12 cellular contexts compared by ENCODE assay signal in genomic region chr17:81287155-81287554, GRCh38. TPM values are rescaled to one million over a fixed set of nuclear protein-coding genes. Genes with fewer than 3 reads are reported as not detected.
A peak's percentile ranks its signal among the peaks of the same experiment; 100 is the strongest.
DNase-seq lines count a peak whose midpoint lies in the region; ATAC-seq, FAIRE-seq and TF ChIP-seq lines count a peak whose summit lies in the region.
"Had no signal": no experiment of that assay in that cellular context is flagged by ENCODE, and none has a peak within 500 bp of the region (broad histone marks: within the 10 kb centered on the region; RNA-seq: fewer than 3 reads in every experiment).

No MANE protein-coding gene starts in this region.

- H3K9me3 ChIP-seq in BLaER1: no peaks in the 10 kb centered on the region
- no peaks in the 10 kb centered on the region for H3K9me3 ChIP-seq in CD4-positive, alpha-beta T cell (ENCODE audit: control insufficient read depth, low read length)
- H3K9me3 ChIP-seq: left lung had no signal

- DNase-seq in CD4-positive, alpha-beta T cell: no peak
- DNase-seq in activated T-helper 2 cell treated with anti-CD3 and anti-CD28 coated beads, Interferon-gamma antibody, Interleukin-2, Interleukin-4, amounts not matched to agents 10 μg/mL and 5 μg/mL and 100 μg/mL, durations not matched to agents 14 hours and 24 hours and 36 hours (ENCODE audit: low spot score): no peak
- no peak for DNase-seq in naive B cell
- DNase-seq in HTR-8/SVneo (ENCODE audit: insufficient read length, low spot score): no peak
- DNase-seq: activated CD4-positive, alpha-beta T cell treated with anti-CD3 and anti-CD28 coated beads for 1 hour; DND-41; hippocampal formation; stimulated activated naive CD4-positive, alpha-beta T cell had no signal

- peaks cover 71% of the 10 kb centered on the region for H3K4me1 ChIP-seq in BLaER1

- peak overlapping the region; percentile 23 for H3K4me3 ChIP-seq in BLaER1
- H3K4me3 ChIP-seq: left lung had no signal

- ATAC-seq in CD4-positive, alpha-beta T cell (ENCODE audit: poor library complexity): no peak
- ATAC-seq in naive B cell (ENCODE audit: low read depth in 2 of 2): no peak
- ATAC-seq in GM21528 (IDR thresholded peaks at IDR 0.05; ENCODE audit: low FRiP score, unreplicated experiment): no peak
- no peak for ATAC-seq in HG02973 (IDR thresholded peaks at IDR 0.05; ENCODE audit: unreplicated experiment)
- ATAC-seq: left lung had no signal

- peak overlapping the region; percentile 92 for H3K27ac ChIP-seq in BLaER1
- no peak overlapping the region for H3K27ac ChIP-seq in CD4-positive, alpha-beta T cell (ENCODE audit: low read depth, low read length)

- CTCF ChIA-PET in CD4-positive, alpha-beta T cell (lab: Charles Lee): interaction anchor here (0.9 kb wide), 1 partner anchor 9 kb away, joined by 5 read pairs; no protein-coding TSS in a partner anchor

- no peaks in the 10 kb centered on the region for H3K27me3 ChIP-seq in BLaER1
- no peaks in the 10 kb centered on the region for H3K27me3 ChIP-seq in CD4-positive, alpha-beta T cell (ENCODE audit: control insufficient read depth, insufficient read depth, low read length)
- H3K27me3 ChIP-seq: left lung had no signal

- POLR2A ChIA-PET in CD4-positive, alpha-beta T cell (lab: Charles Lee): interaction anchor here (1.0 to 3.1 kb wide), 2 partner anchors 9 to 221 kb away, joined by 4 to 24 read pairs; partner anchors contain the start of gene SLC38A10

- H3K4me1 Mint-ChIP-seq in CD4-positive, alpha-beta T cell (ENCODE audit: low read depth): peaks cover 62% of the 10 kb centered on the region
- peaks cover 16% of the 10 kb centered on the region for H3K4me1 Mint-ChIP-seq in activated T-helper 2 cell treated with anti-CD3 and anti-CD28 coated beads, Interferon-gamma antibody, Interleukin-2, Interleukin-4, amounts not matched to agents 10 μg/mL and 5 μg/mL and 100 μg/mL, durations not matched to agents 14 hours and 24 hours and 36 hours (ENCODE audit: low read depth)
- peaks cover 28 to 42% (median 37%) of the 10 kb centered on the region in 3 donors for H3K4me1 Mint-ChIP-seq in naive B cell

- no peaks in the 10 kb centered on the region for H3K9me3 Mint-ChIP-seq in CD4-positive, alpha-beta T cell
- H3K9me3 Mint-ChIP-seq in activated T-helper 2 cell treated with anti-CD3 and anti-CD28 coated beads, Interferon-gamma antibody, Interleukin-2, Interleukin-4, amounts not matched to agents 10 μg/mL and 5 μg/mL and 100 μg/mL, durations not matched to agents 14 hours and 24 hours and 36 hours: no peaks in the 10 kb centered on the region
- no peaks in the 10 kb centered on the region for H3K9me3 Mint-ChIP-seq in naive B cell

- H3K9ac ChIP-seq in BLaER1: peak overlapping the region; percentile 70

- H4K20me1 ChIP-seq in BLaER1: peaks cover 32% of the 10 kb centered on the region

- peak overlapping the region; percentile 70 for H3K4me3 Mint-ChIP-seq in CD4-positive, alpha-beta T cell
- no peak overlapping the region for H3K4me3 Mint-ChIP-seq in activated T-helper 2 cell treated with anti-CD3 and anti-CD28 coated beads, Interferon-gamma antibody, Interleukin-2, Interleukin-4, amounts not matched to agents 10 μg/mL and 5 μg/mL and 100 μg/mL, durations not matched to agents 14 hours and 24 hours and 36 hours (ENCODE audit: low read depth)
- peak overlapping the region in 5 of 8 donors; percentile 19 to 88 (median 55) for H3K4me3 Mint-ChIP-seq in naive B cell

- no peak for TF ChIP-seq CTCF in CD4-positive, alpha-beta T cell (IDR thresholded peaks at IDR 0.05)

- no peak for FAIRE-seq in HTR-8/SVneo (lab: Jason Lieb, UNC)

- peaks cover 53% of the 10 kb centered on the region for H3K36me3 Mint-ChIP-seq in CD4-positive, alpha-beta T cell (ENCODE audit: low read depth)
- peaks cover 45% of the 10 kb centered on the region for H3K36me3 Mint-ChIP-seq in activated T-helper 2 cell treated with anti-CD3 and anti-CD28 coated beads, Interferon-gamma antibody, Interleukin-2, Interleukin-4, amounts not matched to agents 10 μg/mL and 5 μg/mL and 100 μg/mL, durations not matched to agents 14 hours and 24 hours and 36 hours (ENCODE audit: low read depth)
- no peaks in the 10 kb centered on the region for H3K36me3 Mint-ChIP-seq in naive B cell

- H3K27me3 Mint-ChIP-seq in CD4-positive, alpha-beta T cell: no peaks in the 10 kb centered on the region
- no peaks in the 10 kb centered on the region for H3K27me3 Mint-ChIP-seq in activated T-helper 2 cell treated with anti-CD3 and anti-CD28 coated beads, Interferon-gamma antibody, Interleukin-2, Interleukin-4, amounts not matched to agents 10 μg/mL and 5 μg/mL and 100 μg/mL, durations not matched to agents 14 hours and 24 hours and 36 hours (ENCODE audit: low read depth)
- H3K27me3 Mint-ChIP-seq in naive B cell: no peaks in the 10 kb centered on the region

- H3K36me3 ChIP-seq in BLaER1: peaks cover 54% of the 10 kb centered on the region

- intact Hi-C loops in CD4-positive, alpha-beta T cell (cut with DNase I, micrococcal nuclease): no loop called here
- intact Hi-C loops in activated T-helper 2 cell treated with anti-CD3 and anti-CD28 coated beads, Interferon-gamma antibody, Interleukin-2, Interleukin-4, amounts not matched to agents 10 μg/mL and 5 μg/mL and 100 μg/mL, durations not matched to agents 14 hours and 24 hours and 36 hours (cut with micrococcal nuclease): no loop called here

- peak overlapping the region; percentile 78 for H3K27ac Mint-ChIP-seq in CD4-positive, alpha-beta T cell
- peak overlapping the region; percentile 69 for H3K27ac Mint-ChIP-seq in activated T-helper 2 cell treated with anti-CD3 and anti-CD28 coated beads, Interferon-gamma antibody, Interleukin-2, Interleukin-4, amounts not matched to agents 10 μg/mL and 5 μg/mL and 100 μg/mL, durations not matched to agents 14 hours and 24 hours and 36 hours
- peak overlapping the region in 5 of 6 donors; percentile 38 to 59 (median 42) for H3K27ac Mint-ChIP-seq in naive B cell

- H3K4me2 ChIP-seq in BLaER1: peak overlapping the region; percentile 95

RNA-seq across cellular contexts. Expression of gene SLC38A10, which starts 8.0 kb away (rescaled TPM):
- 10 to 100 TPM; 22.8 to 26.4 TPM for total RNA-seq in CD4-positive, alpha-beta T cell
- total RNA-seq in activated T-helper 2 cell treated with anti-CD3 and anti-CD28 coated beads, Interferon-gamma antibody, Interleukin-2, Interleukin-4, amounts not matched to agents 10 μg/mL and 5 μg/mL and 100 μg/mL, durations not matched to agents 14 hours and 24 hours and 36 hours: 102 and 116 TPM in 2 replicates
- polyA plus RNA-seq in naive B cell (ENCODE audit: low read depth in 6 of 6): 10 to 100 TPM; 44.0 to 82.0 (median 51.0) TPM

RNA-seq across cellular contexts. Expression of gene NDUFAF8, which starts 48.0 kb away (rescaled TPM):
- total RNA-seq in CD4-positive, alpha-beta T cell: 10 to 100 TPM; 34.6 to 38.6 TPM
- 57.7 and 58.1 TPM in 2 replicates for total RNA-seq in activated T-helper 2 cell treated with anti-CD3 and anti-CD28 coated beads, Interferon-gamma antibody, Interleukin-2, Interleukin-4, amounts not matched to agents 10 μg/mL and 5 μg/mL and 100 μg/mL, durations not matched to agents 14 hours and 24 hours and 36 hours
- polyA plus RNA-seq in naive B cell (ENCODE audit: low read depth in 6 of 6): 10 to 100 TPM; 53.3 to 88.4 (median 81.7) TPM

RNA-seq across cellular contexts. Expression of gene TEPSIN, which starts 48.3 kb away (rescaled TPM):
- 10 to 100 TPM; 68.2 to 74.4 TPM for total RNA-seq in CD4-positive, alpha-beta T cell
- 33.4 and 39.1 TPM in 2 replicates for total RNA-seq in activated T-helper 2 cell treated with anti-CD3 and anti-CD28 coated beads, Interferon-gamma antibody, Interleukin-2, Interleukin-4, amounts not matched to agents 10 μg/mL and 5 μg/mL and 100 μg/mL, durations not matched to agents 14 hours and 24 hours and 36 hours
- 10 to 100 TPM in 1 of 6 donors, 1 to 10 TPM in 5; 4.5 to 16.8 (median 7.6) TPM for polyA plus RNA-seq in naive B cell (ENCODE audit: low read depth in 6 of 6)
